Comparison of ENCODE assay signal across 11 cellular contexts in the genomic region with DNA sequence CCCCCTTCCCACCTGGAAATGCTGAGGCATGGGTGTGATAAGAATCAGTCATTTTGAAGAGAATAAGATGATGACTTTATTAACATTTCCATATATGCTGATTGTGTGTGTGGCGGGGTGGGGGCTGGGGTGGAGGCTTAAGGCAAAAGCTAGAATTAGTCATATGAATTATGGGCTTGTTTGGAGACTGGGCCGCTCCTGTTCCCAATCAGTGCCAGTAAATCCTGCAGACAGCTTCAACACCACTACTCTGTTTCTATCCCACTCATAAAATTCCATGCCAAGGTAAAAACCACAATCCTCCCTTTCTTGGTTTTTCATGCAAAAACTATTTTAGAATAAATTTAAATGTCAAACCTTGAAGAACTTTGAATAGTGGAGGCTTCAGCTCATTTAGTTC. TPM values are rescaled to one million over a fixed set of nuclear protein-coding genes. Genes with fewer than 3 reads are reported as not detected.
A peak's percentile ranks its signal among the peaks of the same experiment; 100 is the strongest.
DNase-seq lines count a peak whose midpoint lies in the region; ATAC-seq and TF ChIP-seq lines count a peak whose summit lies in the region.
"Had no signal": no experiment of that assay in that cellular context is flagged by ENCODE, and none has a peak within 500 bp of the region (broad histone marks: within the 10 kb centered on the region; RNA-seq: fewer than 3 reads in every experiment).

No MANE protein-coding gene starts in this region.

- no peak overlapping the region for H3K4me3 ChIP-seq in heart left ventricle
- no peak overlapping the region for H3K4me3 ChIP-seq in coronary artery
- H3K4me3 ChIP-seq in mucosa of rectum (ENCODE audit: low read length in 2 of 2): no peak overlapping the region
- no peak overlapping the region for H3K4me3 ChIP-seq in aorta (ENCODE audit: low read length in 2 of 2)

- TF ChIP-seq POLR2A in heart left ventricle (IDR thresholded peaks at IDR 0.05): no peak

- H3K4me1 ChIP-seq in heart left ventricle: peaks cover 0 to 42% (median 29%) of the 10 kb centered on the region in 12 donors
- peaks cover 8 to 20% of the 10 kb centered on the region in 2 donors for H3K4me1 ChIP-seq in mucosa of rectum (ENCODE audit: control insufficient read depth in 2 of 2, insufficient read depth in 2 of 2, low read length in 2 of 2)
- H3K4me1 ChIP-seq in aorta (ENCODE audit: control insufficient read depth in 1 of 2, insufficient read depth in 2 of 2, low read length in 2 of 2): peaks cover 0 to 4% of the 10 kb centered on the region in 2 donors

- H3K27ac ChIP-seq in heart left ventricle (peak overlapping the region in 7 of 12 donors; percentile 18 to 57 (median 26)), coronary artery (peak overlapping the region; percentile 19 to 79), mucosa of rectum (ENCODE audit: low read depth in 2 of 2, low read length in 2 of 2) (peak overlapping the region; percentile 38 to 74), aorta (ENCODE audit: low read depth in 1 of 2, low read length in 2 of 2) (peak overlapping the region in 1 of 2 donors; percentile 57)

- intact Hi-C loops in heart left ventricle (cut with DNase I): loop anchor here in 1 of 10 donors (5.0 kb wide), 1 partner anchor 60 kb away; no protein-coding TSS in a partner anchor
- intact Hi-C loops in Right ventricle myocardium inferior (cut with DNase I): no loop called here
- intact Hi-C loops in aorta (cut with DNase I): loop anchor here in 1 of 2 donors (5.0 kb wide), 1 partner anchor 35 kb away; no protein-coding TSS in a partner anchor

- H3K9me3 ChIP-seq in heart left ventricle: peaks cover 0 to 4% (median 0%) of the 10 kb centered on the region in 12 donors
- no peaks in the 10 kb centered on the region for H3K9me3 ChIP-seq in mucosa of rectum (ENCODE audit: control insufficient read depth in 2 of 2, low read length in 2 of 2)
- H3K9me3 ChIP-seq in aorta (ENCODE audit: control insufficient read depth, low read length): no peaks in the 10 kb centered on the region

- H3K9ac ChIP-seq in mucosa of rectum (ENCODE audit: low read depth in 1 of 2, low read length in 2 of 2): no peak overlapping the region

- ATAC-seq in heart left ventricle: peak; percentile 59 to 79 (median 60)
- no peak for ATAC-seq in Right ventricle myocardium inferior
- peak; percentile 84 for ATAC-seq in aorta (ENCODE audit: low FRiP score)
- ATAC-seq: activated CD8-positive, alpha-beta T cell treated with anti-CD3 and anti-CD28 coated beads, Interleukin-2, amount 10 ng/mL, durations not matched to agents 7 days and 5 days had no signal

- H3K36me3 ChIP-seq in heart left ventricle (no peaks in the 10 kb centered on the region), mucosa of rectum (ENCODE audit: control insufficient read depth in 2 of 2, insufficient read depth in 2 of 2, low read length in 2 of 2) (no peaks in the 10 kb centered on the region), aorta (ENCODE audit: control insufficient read depth in 1 of 2, insufficient read depth in 2 of 2, low read length in 1 of 2) (no peaks in the 10 kb centered on the region)

- H3K27me3 ChIP-seq in heart left ventricle (no peaks in the 10 kb centered on the region), mucosa of rectum (ENCODE audit: control insufficient read depth in 2 of 2, insufficient read depth in 2 of 2, low read length in 2 of 2) (no peaks in the 10 kb centered on the region), aorta (ENCODE audit: control insufficient read depth in 1 of 2, insufficient read depth in 2 of 2, low read length in 1 of 2) (no peaks in the 10 kb centered on the region)

- DNase-seq in heart left ventricle (no peak), Right ventricle myocardium inferior (ENCODE audit: missing footprints) (no peak), coronary artery (ENCODE audit: low spot score) (no peak), aorta (peak; percentile 64 to 78), cerebellum (ENCODE audit: low spot score) (no peak), GF-D8 (lab: John Stamatoyannopoulos, UW) (no peak), kidney tubule cell (ENCODE audit: low spot score) (no peak)
- DNase-seq: activated CD8-positive, alpha-beta T cell treated with anti-CD3 and anti-CD28 coated beads, Interleukin-2, amount 10 ng/mL, durations not matched to agents 7 days and 5 days; cortex of kidney; kidney had no signal

- TF ChIP-seq CTCF in heart left ventricle (IDR thresholded peaks at IDR 0.05) (no peak), coronary artery (IDR thresholded peaks at IDR 0.05) (no peak)

- 41 to 76% (median 63%) methylated on average over 2 of the region's 2 CpGs for WGBS in heart left ventricle, 4 donors
- WGBS in aorta, 2 donors: 9 to 14% methylated on average over 2 of the region's 2 CpGs

RNA-seq across cellular contexts. Expression of a gene that starts 29.9 kb away (rescaled TPM):
- total RNA-seq in heart left ventricle (100 to 1,000 TPM in 7 of 9 donors, 10 to 100 TPM in 2; 82.1 to 373 (median 161) TPM), Right ventricle myocardium inferior (161 TPM), aorta (100 to 1,000 TPM; 329 to 405 TPM), cerebellum (201 TPM)
- polyA plus RNA-seq in heart left ventricle (100 to 1,000 TPM in 1 of 2 donors, 10 to 100 TPM in 1; 39.7 to 195 TPM), aorta (100 to 1,000 TPM in 1 of 2 donors, 10 to 100 TPM in 1; 46.0 to 206 TPM)

Comparison
In these comparisons a context has a peak if more than half of its experiments do, and no peak if none do; other contexts are left out.
1. DNase-seq: peak in aorta (2 of 2); none in heart left ventricle (0 of 5), Right ventricle myocardium inferior (single experiment), coronary artery (single experiment), cerebellum (single experiment), GF-D8 (single experiment) and kidney tubule cell (single experiment).